Comparison of ENCODE assay signal across 9 cellular contexts in the genomic region with DNA sequence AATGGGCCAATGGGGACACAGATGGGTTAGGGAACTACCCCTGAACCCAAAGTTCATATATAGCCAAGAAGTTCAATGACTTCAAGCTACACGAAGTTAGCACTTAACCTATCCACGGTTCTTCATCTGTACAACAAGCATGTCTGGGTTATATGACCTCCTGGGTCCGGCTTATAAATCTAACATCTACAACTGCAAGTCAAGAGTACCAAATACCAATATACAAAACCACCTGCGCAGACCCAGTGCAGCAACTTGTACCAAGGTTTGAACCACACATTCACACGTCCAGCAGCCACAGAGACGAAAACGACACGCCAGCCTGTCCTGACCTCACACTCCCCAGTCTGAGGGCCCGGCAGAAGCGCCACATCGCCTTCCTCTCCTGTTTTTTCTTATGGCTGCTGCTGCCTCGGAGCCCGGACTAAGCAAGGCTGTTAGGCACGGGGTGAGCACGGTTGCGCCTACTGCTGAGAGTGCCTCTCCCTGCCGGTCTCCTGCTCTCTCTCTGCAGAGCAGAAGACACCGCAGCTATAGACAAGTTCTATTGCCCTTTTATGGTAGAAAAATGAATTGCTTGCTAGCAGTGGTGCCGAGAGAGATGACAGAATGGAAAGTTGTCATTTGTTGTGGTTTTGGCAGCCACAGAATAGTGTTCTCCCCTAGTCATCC.
DNase-seq lines count a peak whose midpoint lies in the region; ATAC-seq and TF ChIP-seq lines count a peak whose summit lies in the region.
"Had no signal": no experiment of that assay in that cellular context is flagged by ENCODE, and none has a peak within 500 bp of the region (broad histone marks: within the 10 kb centered on the region; RNA-seq: fewer than 3 reads in every experiment).

No MANE protein-coding gene starts in this region.

- H3K27ac ChIP-seq in RWPE1: no peak overlapping the region

- peaks cover 84% of the 10 kb centered on the region for H3K4me1 Mint-ChIP-seq in mesothelial cell of epicardium

- CTCF ChIA-PET in RWPE1 (lab: Yijun Ruan, JAX): interaction anchor here (0.9 to 2.0 kb wide), 2 partner anchors 10 to 201 kb away, joined by 3 to 10 read pairs; no protein-coding TSS in a partner anchor

- peak overlapping the region; percentile 64 for H3K4me3 ChIP-seq in GM12865 (ENCODE audit: low read depth, low read length)
- H3K4me3 ChIP-seq: SK-N-MC had no signal

- H3K27me3 Mint-ChIP-seq in mesothelial cell of epicardium (ENCODE audit: low read depth): no peaks in the 10 kb centered on the region

- peak overlapping the region; percentile 81 for H3K27ac Mint-ChIP-seq in mesothelial cell of epicardium

- peak; percentile 37 for ATAC-seq in HG02870 (IDR thresholded peaks at IDR 0.05; ENCODE audit: unreplicated experiment)

- H3K36me3 Mint-ChIP-seq in mesothelial cell of epicardium: peaks cover 3% of the 10 kb centered on the region

- H3K9me3 Mint-ChIP-seq in mesothelial cell of epicardium: no peaks in the 10 kb centered on the region

- H3K4me3 Mint-ChIP-seq in mesothelial cell of epicardium: no peak overlapping the region

- POLR2A ChIA-PET in RWPE1 (lab: Yijun Ruan, JAX; ENCODE audit: low non-redundant PET): no interaction called here

- TF ChIP-seq CTCF in GM12865 (IDR thresholded peaks at IDR 0.05; ENCODE audit: insufficient read depth, low read depth, low read length, missing control alignments): no peak
- TF ChIP-seq CTCF in mesothelial cell of epicardium (IDR thresholded peaks at IDR 0.05; ENCODE audit: unreplicated experiment): no peak
- TF ChIP-seq CTCF in RWPE1 (conservative IDR thresholded peaks at IDR 0.05; ENCODE audit: low read depth): no peak

- peak; percentile 94 for DNase-seq in GM12865 (ENCODE audit: low read depth)
- DNase-seq in T-helper 2 cell: peak; percentile 31 to 95 (median 55)
- peak; percentile 92 for DNase-seq in astrocyte of the hippocampus (ENCODE audit: low read depth, low spot score)
- DNase-seq in mesothelial cell of epicardium (ENCODE audit: low spot score in 2 of 2, unreplicated experiment in 2 of 2): no peak
- DNase-seq in stimulated activated CD8-positive, alpha-beta memory T cell treated with anti-CD3 and anti-CD28 coated beads, Interleukin-4, amount 100 ng/mL, for 24 hours (ENCODE audit: low read depth): peak; percentile 40
- no peak for DNase-seq in RWPE1 (ENCODE audit: low spot score)
- DNase-seq in SHP77 treated with DMSO at 0.1 percent for 48 hours (lab: John Stamatoyannopoulos, UW): no peak

Comparison
In these comparisons a context has a peak if more than half of its experiments do, and no peak if none do; other contexts are left out.
1. DNase-seq: peak in GM12865 (single experiment), T-helper 2 cell (5 of 5), astrocyte of the hippocampus (single experiment) and stimulated activated CD8-positive, alpha-beta memory T cell treated with anti-CD3 and anti-CD28 coated beads, Interleukin-4, amount 100 ng/mL, for 24 hours (single experiment); none in mesothelial cell of epicardium (0 of 2), RWPE1 (single experiment) and SHP77 treated with DMSO at 0.1 percent for 48 hours (single experiment).